Comparison of ENCODE assay signal across 8 cellular contexts in the genomic region with DNA sequence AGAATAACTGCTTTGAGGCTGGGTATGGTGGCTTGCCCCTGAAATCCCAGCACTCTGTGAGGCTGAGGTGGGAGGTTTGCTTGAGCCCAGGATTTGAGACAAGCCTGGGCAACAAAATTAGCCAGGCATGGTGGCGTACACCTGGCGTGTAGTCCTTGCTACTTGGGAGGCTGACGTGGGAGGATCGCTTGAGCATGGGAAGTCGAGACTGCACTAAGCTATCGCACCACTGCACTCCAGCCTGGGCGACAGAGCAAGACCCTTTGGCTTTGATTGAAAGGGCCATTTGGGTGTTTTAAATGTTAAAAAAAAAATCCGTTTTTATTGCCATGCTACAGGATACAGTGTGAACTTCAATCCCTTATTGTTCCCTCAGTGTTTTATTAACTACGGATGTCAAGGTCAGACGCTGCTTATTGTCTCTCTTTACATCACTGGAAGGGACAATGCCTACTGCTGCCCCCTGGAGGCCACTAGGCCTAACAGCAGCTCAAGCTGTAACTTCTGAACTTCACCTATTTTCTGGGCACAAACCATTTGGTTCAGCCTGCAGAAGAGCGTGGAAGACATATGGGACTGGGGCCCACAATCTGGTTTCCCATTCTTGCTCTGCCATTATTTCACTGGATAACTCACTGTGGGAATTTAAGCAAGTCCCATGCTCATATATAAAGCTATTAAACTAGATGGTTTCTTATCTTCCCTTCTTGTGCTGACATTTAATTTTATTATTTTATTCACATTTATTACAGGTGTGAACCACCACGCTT. TPM values are rescaled to one million over a fixed set of nuclear protein-coding genes. Genes with fewer than 3 reads are reported as not detected.
DNase-seq lines count a peak whose midpoint lies in the region; ATAC-seq and TF ChIP-seq lines count a peak whose summit lies in the region.

No MANE protein-coding gene starts in this region.

- TF ChIP-seq POLR2A in GM18505 (IDR thresholded peaks at IDR 0.05; ENCODE audit: borderline replicate concordance, extremely low read depth, insufficient read depth, insufficient read length): no peak

- H3K4me1 Mint-ChIP-seq in activated naive CD4-positive, alpha-beta T cell treated with anti-CD3 and anti-CD28 coated beads for 36 hours (ENCODE audit: low read depth): peaks cover 14% of the 10 kb centered on the region
- peaks cover 2% of the 10 kb centered on the region for H3K4me1 Mint-ChIP-seq in glutamatergic neuron (ENCODE audit: low read depth, unreplicated experiment)

- H3K27me3 Mint-ChIP-seq in activated naive CD4-positive, alpha-beta T cell treated with anti-CD3 and anti-CD28 coated beads for 36 hours (ENCODE audit: low read depth): peaks cover 8% of the 10 kb centered on the region
- peaks cover 2% of the 10 kb centered on the region for H3K27me3 Mint-ChIP-seq in glutamatergic neuron (ENCODE audit: unreplicated experiment)

- ATAC-seq in GM18520 (IDR thresholded peaks at IDR 0.05; ENCODE audit: unreplicated experiment) (no peak), GM18505 (IDR thresholded peaks at IDR 0.05; ENCODE audit: unreplicated experiment) (no peak)

- H3K9me3 Mint-ChIP-seq in activated naive CD4-positive, alpha-beta T cell treated with anti-CD3 and anti-CD28 coated beads for 36 hours: no peaks in the 10 kb centered on the region
- peaks cover 4% of the 10 kb centered on the region for H3K9me3 Mint-ChIP-seq in glutamatergic neuron (ENCODE audit: unreplicated experiment)

- no peak overlapping the region for H3K4me3 Mint-ChIP-seq in activated naive CD4-positive, alpha-beta T cell treated with anti-CD3 and anti-CD28 coated beads for 36 hours
- H3K4me3 Mint-ChIP-seq in glutamatergic neuron (ENCODE audit: unreplicated experiment): no peak overlapping the region

- CTCF ChIA-PET in activated naive CD4-positive, alpha-beta T cell treated with anti-CD3 and anti-CD28 coated beads for 36 hours (lab: Charles Lee): interaction anchor here (0.5 to 1.9 kb wide), 27 partner anchors 9 to 291 kb away, joined by 3 to 8 read pairs (median 4); a partner anchor contains a TSS

- DNase-seq in G401 (ENCODE audit: low spot score) (peak; percentile 79), MV-4-11 (lab: John Stamatoyannopoulos, UW) (peak; percentile 65), SKM-1 treated with dmso at 0.1 percent for 144 hours (lab: John Stamatoyannopoulos, UW; ENCODE audit: unreplicated experiment) (peak; percentile 82), glutamatergic neuron (peak; percentile 77), posterior vena cava (ENCODE audit: low spot score) (peak; percentile 87)
- DNase-seq in activated naive CD4-positive, alpha-beta T cell treated with anti-CD3 and anti-CD28 coated beads for 36 hours: peak; percentile 76

- no peaks in the 10 kb centered on the region for H3K36me3 Mint-ChIP-seq in activated naive CD4-positive, alpha-beta T cell treated with anti-CD3 and anti-CD28 coated beads for 36 hours (ENCODE audit: low read depth)
- peaks cover 5% of the 10 kb centered on the region for H3K36me3 Mint-ChIP-seq in glutamatergic neuron (ENCODE audit: unreplicated experiment)

- in situ Hi-C loops in G401 (cut with HindIII; ENCODE audit: low sequenced_read_pairs): no loop called here

- intact Hi-C loops in activated naive CD4-positive, alpha-beta T cell treated with anti-CD3 and anti-CD28 coated beads for 36 hours (cut with micrococcal nuclease): loop anchor here (1.0 to 2.0 kb wide), 2 partner anchors 14 to 114 kb away; no protein-coding TSS in a partner anchor
- intact Hi-C loops in posterior vena cava (cut with DNase I): no loop called here

- H3K27ac Mint-ChIP-seq in activated naive CD4-positive, alpha-beta T cell treated with anti-CD3 and anti-CD28 coated beads for 36 hours: no peak overlapping the region
- no peak overlapping the region for H3K27ac Mint-ChIP-seq in glutamatergic neuron (ENCODE audit: unreplicated experiment)

- peak; percentile 88 for TF ChIP-seq CTCF in glutamatergic neuron (IDR thresholded peaks at IDR 0.05; ENCODE audit: partially characterized antibody, unreplicated experiment)

RNA-seq across cellular contexts. Expression of a gene that starts 15.3 kb away (rescaled TPM):
- total RNA-seq in G401 (2014; rRNA removed; shearing (Covaris generic)): 19.2 and 23.8 TPM in 2 replicates
- total RNA-seq in activated naive CD4-positive, alpha-beta T cell treated with anti-CD3 and anti-CD28 coated beads for 36 hours: 10 to 100 TPM; 47.6 to 51.7 TPM
- total RNA-seq in glutamatergic neuron (ENCODE audit: unreplicated experiment) (82.4 TPM), posterior vena cava (10 to 100 TPM; 37.8 to 43.1 TPM)
